Comparison of ENCODE assay signal across 8 cellular contexts in the genomic region with DNA sequence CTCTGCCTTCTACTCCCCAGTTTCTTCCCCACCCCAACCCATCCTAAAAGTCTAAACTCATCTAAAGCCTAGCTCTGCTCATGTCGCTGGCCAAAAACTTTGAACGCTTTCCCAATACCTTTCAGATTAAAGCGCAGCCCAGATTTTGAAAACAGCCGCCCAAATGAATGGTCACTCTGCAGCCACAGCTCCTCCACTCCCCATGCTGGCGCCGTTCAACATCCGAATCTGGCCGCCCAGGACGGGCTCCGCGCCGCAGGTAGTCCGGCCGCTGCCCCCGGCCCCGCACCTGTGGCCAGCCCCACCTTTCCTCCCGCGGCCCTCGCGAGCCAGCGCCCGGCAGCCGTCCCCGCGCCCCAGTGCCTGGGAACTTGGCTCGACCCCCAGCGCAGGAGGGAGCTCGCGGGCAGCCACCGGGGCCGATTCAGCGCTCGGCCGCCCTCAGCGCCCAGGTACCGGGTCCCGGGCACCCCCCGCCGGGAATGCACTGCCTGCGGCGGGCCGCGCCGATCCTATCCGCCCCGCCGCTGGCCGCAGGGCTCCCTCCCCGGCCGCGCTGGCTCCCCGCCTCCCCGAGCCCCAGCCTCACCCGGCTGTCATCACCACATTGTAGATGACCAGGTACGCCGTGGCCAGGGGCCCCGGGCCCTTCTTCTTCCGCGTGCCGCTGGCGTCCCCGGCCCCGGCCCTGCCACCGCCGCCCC. TPM values are rescaled to one million over a fixed set of nuclear protein-coding genes. Genes with fewer than 3 reads are reported as not detected.
A peak's percentile ranks its signal among the peaks of the same experiment; 100 is the strongest.
DNase-seq lines count a peak whose midpoint lies in the region; ATAC-seq, FAIRE-seq and TF ChIP-seq lines count a peak whose summit lies in the region.

No MANE protein-coding gene starts in this region.

- no peaks in the 10 kb centered on the region for H3K36me3 ChIP-seq in kidney (ENCODE audit: control insufficient read depth in 1 of 2, insufficient read depth in 2 of 2, low read length in 2 of 2)

- TF ChIP-seq CTCF in GM12864 (IDR thresholded peaks at IDR 0.05; ENCODE audit: low read depth, low read length, missing control alignments) (no peak), kidney (IDR thresholded peaks at IDR 0.05; ENCODE audit: borderline replicate concordance, extremely low read depth, insufficient read depth) (no peak)

- in situ Hi-C loops in ACHN (cut with HindIII; ENCODE audit: low pct_ligation_motif_present, low pct_unique_long_range_greater_than_20kb, low sequenced_read_pairs) (no loop called here), T47D (cut with HindIII; ENCODE audit: low pct_unique_long_range_greater_than_20kb, low sequenced_read_pairs) (no loop called here)

- H3K4me3 ChIP-seq in GM12864 (ENCODE audit: low read depth, low read length) (peak overlapping the region; percentile 82), kidney (ENCODE audit: low read length in 2 of 2) (peak overlapping the region; percentile 58 to 99)

- peaks cover 4 to 7% of the 10 kb centered on the region in 2 donors for H3K4me1 ChIP-seq in kidney (ENCODE audit: control insufficient read depth in 1 of 2, insufficient read depth in 1 of 2, low read depth in 1 of 2, low read length in 2 of 2)

- DNase-seq in ACHN (peak; percentile 31), GM12864 (ENCODE audit: low read depth) (no peak), NCI-H2171 treated with DMSO at 0.1 percent for 48 hours (lab: John Stamatoyannopoulos, UW) (peak; percentile 17), T47D (ENCODE audit: low read depth in 1 of 2, low spot score in 1 of 2) (peak; percentile 28 to 55), kidney (peak; percentile 87), CD1c-positive myeloid dendritic cell (ENCODE audit: extremely low spot score) (no peak)
- peak in 4 of 6 experiments; percentile 32 to 63 (median 36) for DNase-seq in stimulated activated naive CD4-positive, alpha-beta T cell (lab: John Stamatoyannopoulos, UW)

- peak; percentile 28 for ATAC-seq in HG02678 (IDR thresholded peaks at IDR 0.05; ENCODE audit: unreplicated experiment)

- no peaks in the 10 kb centered on the region for H3K9me3 ChIP-seq in kidney (ENCODE audit: control insufficient read depth in 1 of 2, low read length in 2 of 2)

- H3K9ac ChIP-seq in kidney (ENCODE audit: low read length in 2 of 2): peak overlapping the region; percentile 0 to 51

- peak overlapping the region; percentile 84 to 87 for H3K27ac ChIP-seq in kidney (ENCODE audit: low read depth in 2 of 2, low read length in 2 of 2)

- no peak for FAIRE-seq in kidney (lab: Jason Lieb, UNC)

- intact Hi-C loops in kidney (cut with DNase I): no loop called here

RNA-seq across cellular contexts. Expression of a gene that starts 0.4 kb away (rescaled TPM):
- 25.4 TPM for total RNA-seq in kidney
- polyA plus RNA-seq in kidney (ENCODE audit: insufficient read depth, low read depth, low replicate concordance): 13.1 TPM

Comparison
In these comparisons a context has a peak if more than half of its experiments do, and no peak if none do; other contexts are left out.
1. DNase-seq: peak in ACHN (single experiment), NCI-H2171 treated with DMSO at 0.1 percent for 48 hours (single experiment), T47D (2 of 2), kidney (single experiment) and stimulated activated naive CD4-positive, alpha-beta T cell (4 of 6); none in GM12864 (single experiment) and CD1c-positive myeloid dendritic cell (single experiment).